15 cellular contexts compared by ENCODE assay signal in the genomic region with DNA sequence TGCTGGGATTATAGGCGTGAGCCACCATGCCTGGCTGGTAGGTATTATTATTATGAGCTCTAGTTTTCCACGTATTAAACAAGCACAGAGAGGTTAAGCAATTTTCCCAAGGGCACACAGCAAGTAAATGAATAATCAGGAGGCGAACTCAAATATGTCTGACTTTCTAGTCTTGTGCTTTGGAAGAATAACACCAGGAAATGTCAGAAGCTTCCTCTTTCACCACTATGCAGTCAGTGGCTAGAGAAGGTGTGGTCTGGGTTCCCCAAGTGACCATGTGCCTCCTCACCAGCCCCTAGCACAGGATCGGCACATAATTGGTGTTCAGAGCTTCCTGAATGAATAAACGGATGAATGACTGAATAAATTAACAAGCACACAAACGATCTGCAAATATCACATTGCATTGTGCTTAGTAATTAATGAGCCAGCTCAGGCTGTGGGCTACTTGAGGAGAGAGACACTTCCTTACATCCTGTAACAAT. TPM values are rescaled to one million over a fixed set of nuclear protein-coding genes. Genes with fewer than 3 reads are reported as not detected.
DNase-seq lines count a peak whose midpoint lies in the region; ATAC-seq and TF ChIP-seq lines count a peak whose summit lies in the region.
"Had no signal": no experiment of that assay in that cellular context is flagged by ENCODE, and none has a peak within 500 bp of the region (broad histone marks: within the 10 kb centered on the region; RNA-seq: fewer than 3 reads in every experiment).

No MANE protein-coding gene starts in this region.

- intact Hi-C loops in esophagus muscularis mucosa (cut with DNase I): no loop called here

- no peaks in the 10 kb centered on the region for H3K9me2 ChIP-seq in hepatocyte (replicated peaks; ENCODE audit: insufficient read depth)

- H3K4me1 ChIP-seq in esophagus (ENCODE audit: control insufficient read depth in 2 of 2, insufficient read depth in 2 of 2, low read length in 1 of 2) (peaks cover 0 to 12% of the 10 kb centered on the region in 2 donors), esophagus muscularis mucosa (peaks cover 0 to 3% (median 0%) of the 10 kb centered on the region in 4 donors), hepatocyte (ENCODE audit: insufficient read depth) (no peaks in the 10 kb centered on the region)
- H3K4me1 ChIP-seq: BE2C, right atrium auricular region had no signal

- H3K9me3 ChIP-seq in esophagus (ENCODE audit: control insufficient read depth in 2 of 2, insufficient read depth in 1 of 2, low read depth in 1 of 2, low read length in 1 of 2) (no peaks in the 10 kb centered on the region), esophagus muscularis mucosa (no peaks in the 10 kb centered on the region), hepatocyte (ENCODE audit: low read depth) (no peaks in the 10 kb centered on the region)
- H3K9me3 ChIP-seq: BE2C, right atrium auricular region had no signal

- H3K27ac ChIP-seq in esophagus (ENCODE audit: low read depth in 2 of 2, low read length in 1 of 2): peak overlapping the region; percentile 86 to 93
- H3K27ac ChIP-seq in esophagus muscularis mucosa (replicated peaks in 1 of 4): no peak overlapping the region
- H3K27ac ChIP-seq in hepatocyte: no peak overlapping the region
- H3K27ac ChIP-seq: right atrium auricular region had no signal

- TF ChIP-seq CTCF in HFFc6 (IDR thresholded peaks at IDR 0.05) (no peak), esophagus muscularis mucosa (IDR thresholded peaks at IDR 0.05) (no peak), hepatocyte (IDR thresholded peaks at IDR 0.05; ENCODE audit: poor library complexity) (no peak)

- no peak overlapping the region for H3K4me3 ChIP-seq in esophagus (ENCODE audit: low read depth in 1 of 2, low read length in 2 of 2)
- no peak overlapping the region for H3K4me3 ChIP-seq in esophagus muscularis mucosa
- no peak overlapping the region for H3K4me3 ChIP-seq in hepatocyte
- H3K4me3 ChIP-seq: right atrium auricular region had no signal

- WGBS in esophagus, 2 donors: 40 to 42% methylated on average over 6 of the region's 6 CpGs
- 69% methylated on average over 6 of the region's 6 CpGs for whole genome bisulfite sequencing in esophagus muscularis mucosa
- WGBS in hepatocyte (ENCODE audit: low lambda C conversion rate, missing lambda C conversion rate): 82% methylated on average over 6 of the region's 6 CpGs

- DNase-seq in COR-L47 (lab: John Stamatoyannopoulos, UW) (peak; percentile 73), HFFc6 (no peak), NCI-H774 (lab: John Stamatoyannopoulos, UW) (peak; percentile 46), esophagus muscularis mucosa (ENCODE audit: extremely low spot score) (no peak), hepatocyte (ENCODE audit: low spot score) (no peak)
- DNase-seq: activated CD4-positive, alpha-beta T cell treated with anti-CD3 and anti-CD28 coated beads for 1 hour; activated T-cell treated with anti-CD3 and anti-CD28 coated beads, Interleukin-2, amount 50 U/mL, for 48 hours; BE2C; NK-92 treated with Interleukin-12 subunit alpha and Interleukin-12 subunit beta, amount 100 ng/mL, for 24 hours had no signal

- no peaks in the 10 kb centered on the region for H3K79me2 ChIP-seq in hepatocyte

- no peaks in the 10 kb centered on the region for H4K20me1 ChIP-seq in hepatocyte (ENCODE audit: insufficient read depth, poor library complexity, severe bottlenecking)

- no peak overlapping the region for H3K27ac Mint-ChIP-seq in HFFc6
- H3K27ac Mint-ChIP-seq: stimulated activated naive CD8-positive, alpha-beta T cell treated with anti-CD3 and anti-CD28 coated beads, Interleukin-15, Interleukin-2, amounts not matched to agents 100 ng/mL and 50 ng/mL, for 24 hours had no signal

- no peaks in the 10 kb centered on the region for H3K36me3 Mint-ChIP-seq in HFFc6 (ENCODE audit: low read depth)

- no peaks in the 10 kb centered on the region for H3K9me3 Mint-ChIP-seq in HFFc6
- H3K9me3 Mint-ChIP-seq: stimulated activated naive CD8-positive, alpha-beta T cell treated with anti-CD3 and anti-CD28 coated beads, Interleukin-15, Interleukin-2, amounts not matched to agents 100 ng/mL and 50 ng/mL, for 24 hours had no signal

- H3K4me3 Mint-ChIP-seq in HFFc6: peak overlapping the region; percentile 18; the same call in 1 of the 2 replicates
- H3K4me3 Mint-ChIP-seq: stimulated activated naive CD8-positive, alpha-beta T cell treated with anti-CD3 and anti-CD28 coated beads, Interleukin-15, Interleukin-2, amounts not matched to agents 100 ng/mL and 50 ng/mL, for 24 hours had no signal

- peaks cover 24% of the 10 kb centered on the region for H3K4me1 Mint-ChIP-seq in HFFc6 (ENCODE audit: low read depth)

- H3K27me3 ChIP-seq in esophagus (ENCODE audit: control insufficient read depth in 1 of 2, insufficient read depth in 2 of 2, low read length in 2 of 2) (no peaks in the 10 kb centered on the region), esophagus muscularis mucosa (peaks cover 0 to 48% (median 0%) of the 10 kb centered on the region in 4 donors), hepatocyte (peaks cover 3% of the 10 kb centered on the region)
- H3K27me3 ChIP-seq: BE2C, right atrium auricular region had no signal

- no peaks in the 10 kb centered on the region for H3K36me3 ChIP-seq in esophagus (ENCODE audit: control insufficient read depth in 2 of 2, insufficient read depth in 2 of 2, low read length in 1 of 2)
- H3K36me3 ChIP-seq in esophagus muscularis mucosa: no peaks in the 10 kb centered on the region
- no peaks in the 10 kb centered on the region for H3K36me3 ChIP-seq in hepatocyte (replicated peaks; ENCODE audit: insufficient read depth, low read depth)
- H3K36me3 ChIP-seq: BE2C, right atrium auricular region had no signal

- TF ChIP-seq POLR2A in esophagus muscularis mucosa (IDR thresholded peaks at IDR 0.05; ENCODE audit: low read depth): no peak

- H3K27me3 Mint-ChIP-seq in HFFc6 (ENCODE audit: insufficient read depth): peaks cover 2% of the 10 kb centered on the region; the same call in 1 of the 2 replicates

- H3K4me2 ChIP-seq in hepatocyte: no peak overlapping the region

- no peak overlapping the region for H2AFZ ChIP-seq in hepatocyte

- ATAC-seq in HG03571 (IDR thresholded peaks at IDR 0.05; ENCODE audit: unreplicated experiment) (no peak), HG02642 (IDR thresholded peaks at IDR 0.05; ENCODE audit: poor library complexity, unreplicated experiment) (no peak)

- TF ChIP-seq EP300 in esophagus muscularis mucosa (IDR thresholded peaks at IDR 0.05): no peak

RNA-seq across cellular contexts. Expression of a gene that starts 21.6 kb away (rescaled TPM):
- total RNA-seq in HFFc6 (2021; fragmentation: NEBNext Ultra II Directional; extraction: Animal tissue kit (Norgen Biotek cat#: 25700)): not detected
- polyA plus RNA-seq in esophagus (10 to 100 TPM; 46.0 to 99.9 TPM), hepatocyte (0.85 and 2.7 TPM in 2 replicates)
- total RNA-seq in esophagus muscularis mucosa (1 to 10 TPM; 1.2 to 4.2 (median 4.0) TPM), hepatocyte (0.23 and 0.24 TPM in 2 replicates)
- total RNA-seq: frontal cortex had no signal

Comparison
In these comparisons a context has a peak if more than half of its experiments do, and no peak if none do; other contexts are left out.
1. DNase-seq: peak in COR-L47 (single experiment) and NCI-H774 (single experiment); none in HFFc6 (single experiment), esophagus muscularis mucosa (single experiment) and hepatocyte (single experiment).
2. H3K27ac ChIP-seq: peak in esophagus (2 of 2); none in esophagus muscularis mucosa (0 of 4) and hepatocyte (single experiment).